25 cellular contexts compared by ENCODE assay signal in the genomic region with DNA sequence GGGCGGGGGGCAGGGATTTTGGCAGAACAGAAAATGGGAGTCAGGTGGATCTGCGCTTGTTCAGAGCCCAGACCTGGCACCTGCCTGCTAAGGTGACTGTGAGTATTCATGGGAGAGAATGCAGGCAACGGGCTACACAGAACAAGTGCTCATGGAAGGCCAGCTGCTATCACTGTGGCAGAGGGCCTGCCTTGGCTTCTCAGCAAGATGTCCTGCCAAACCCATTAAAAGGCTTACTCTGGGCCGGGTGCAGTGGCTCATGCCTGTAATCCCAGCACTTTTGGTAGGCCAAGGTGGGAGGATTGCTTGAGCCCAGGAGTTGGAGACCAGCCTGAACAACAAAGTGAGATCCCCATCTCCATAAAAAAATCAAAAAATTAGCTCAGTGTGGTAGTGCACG. TPM values are rescaled to one million over a fixed set of nuclear protein-coding genes. Genes with fewer than 3 reads are reported as not detected.
"Had no signal": no experiment of that assay in that cellular context is flagged by ENCODE, and none has a peak within 500 bp of the region (broad histone marks: within the 10 kb centered on the region; RNA-seq: fewer than 3 reads in every experiment).

No MANE protein-coding gene starts in this region.

- ATAC-seq: esophagus mucosa; left lung; natural killer cell treated with Interleukin-12 subunit alpha and Interleukin-12 subunit beta and Interleukin-15 and Interleukin-18, amount 100 ng/mL, for 72 hours; pancreas; sciatic nerve; stimulated activated naive B cell treated with anti-CD40 and anti-IgM and Interleukin-4, amounts not matched to agents 10 μg/mL and 1 μg/mL and 100 μg/mL, for 72 hours; stimulated activated naive CD8-positive, alpha-beta T cell treated with anti-CD3 and anti-CD28 coated beads, Interleukin-15, amount 100 ng/mL, for 72 hours had no signal

- H3K4me3 Mint-ChIP-seq: natural killer cell treated with Interleukin-12 subunit alpha and Interleukin-12 subunit beta and Interleukin-15 and Interleukin-18, amount 100 ng/mL, for 72 hours; neural progenitor cell; stimulated activated naive B cell treated with anti-CD40 and anti-IgM and Interleukin-4, amounts not matched to agents 10 μg/mL and 1 μg/mL and 100 μg/mL, for 72 hours; stimulated activated naive CD8-positive, alpha-beta T cell treated with anti-CD3 and anti-CD28 coated beads, Interleukin-15, amount 100 ng/mL, for 72 hours had no signal

- H3K27ac Mint-ChIP-seq: natural killer cell treated with Interleukin-12 subunit alpha and Interleukin-12 subunit beta and Interleukin-15 and Interleukin-18, amount 100 ng/mL, for 72 hours; neural progenitor cell; stimulated activated naive B cell treated with anti-CD40 and anti-IgM and Interleukin-4, amounts not matched to agents 10 μg/mL and 1 μg/mL and 100 μg/mL, for 72 hours; stimulated activated naive CD8-positive, alpha-beta T cell treated with anti-CD3 and anti-CD28 coated beads, Interleukin-15, amount 100 ng/mL, for 72 hours had no signal

- H3K4me1 Mint-ChIP-seq: stimulated activated naive B cell treated with anti-CD40 and anti-IgM and Interleukin-4, amounts not matched to agents 10 μg/mL and 1 μg/mL and 100 μg/mL, for 72 hours; stimulated activated naive CD8-positive, alpha-beta T cell treated with anti-CD3 and anti-CD28 coated beads, Interleukin-15, amount 100 ng/mL, for 72 hours had no signal

- H3K27ac ChIP-seq: colonic mucosa, heart right ventricle, left lung, neural progenitor cell, pancreas, prostate gland, thoracic aorta, transverse colon had no signal

- H3K36me3 Mint-ChIP-seq: natural killer cell treated with Interleukin-12 subunit alpha and Interleukin-12 subunit beta and Interleukin-15 and Interleukin-18, amount 100 ng/mL, for 72 hours; neural progenitor cell; stimulated activated naive B cell treated with anti-CD40 and anti-IgM and Interleukin-4, amounts not matched to agents 10 μg/mL and 1 μg/mL and 100 μg/mL, for 72 hours had no signal

- H3K4me1 ChIP-seq: colonic mucosa, heart right ventricle, left lung, pancreas, prostate gland, transverse colon had no signal

- H3K9me3 Mint-ChIP-seq: natural killer cell treated with Interleukin-12 subunit alpha and Interleukin-12 subunit beta and Interleukin-15 and Interleukin-18, amount 100 ng/mL, for 72 hours; stimulated activated naive B cell treated with anti-CD40 and anti-IgM and Interleukin-4, amounts not matched to agents 10 μg/mL and 1 μg/mL and 100 μg/mL, for 72 hours; stimulated activated naive CD8-positive, alpha-beta T cell treated with anti-CD3 and anti-CD28 coated beads, Interleukin-15, amount 100 ng/mL, for 72 hours had no signal

- H3K27me3 ChIP-seq: colonic mucosa, pancreas had no signal

- H3K4me3 ChIP-seq: colonic mucosa, heart right ventricle, left lung, lung, neural progenitor cell, pancreas, prostate gland, thoracic aorta, transverse colon had no signal

- H3K36me3 ChIP-seq: colonic mucosa, heart right ventricle, left lung, neural progenitor cell, pancreas, prostate gland, thoracic aorta, transverse colon had no signal

- DNase-seq: colonic mucosa; effector CD4-positive, alpha-beta T cell; heart right ventricle; hypothalamus; left lung; mesenchymal stem cell; midbrain; occipital lobe; stimulated activated CD4-positive, alpha-beta T cell treated with anti-CD3 and anti-CD28 coated beads, Interleukin-2, amount 100 ng/mL, for 24 hours; stimulated activated CD4-positive, alpha-beta T cell treated with anti-CD3 and anti-CD28 coated beads, Interleukin-4, amount 100 ng/mL, for 4 hours; stimulated activated naive B cell treated with anti-CD40 and anti-IgM and Interleukin-4, amounts not matched to agents 10 μg/mL and 1 μg/mL and 100 μg/mL, for 72 hours; stimulated activated naive CD8-positive, alpha-beta T cell treated with anti-CD3 and anti-CD28 coated beads, Interleukin-15, amount 100 ng/mL, for 72 hours; transverse colon had no signal

- H3K9me3 ChIP-seq: colonic mucosa, heart right ventricle, left lung, pancreas, prostate gland, thoracic aorta, transverse colon had no signal

- H3K27me3 Mint-ChIP-seq: stimulated activated naive CD8-positive, alpha-beta T cell treated with anti-CD3 and anti-CD28 coated beads, Interleukin-15, amount 100 ng/mL, for 72 hours had no signal

RNA-seq across cellular contexts. Expression of gene DIO3, which starts 21.0 kb away (rescaled TPM):
- total RNA-seq: dermis microvascular lymphatic vessel endothelial cell; glomerular endothelial cell; natural killer cell treated with Interleukin-12 subunit alpha and Interleukin-12 subunit beta and Interleukin-15 and Interleukin-18, amount 100 ng/mL, for 72 hours; occipital lobe; renal cortical epithelial cell had no signal
- polyA plus RNA-seq: fibroblast of lung had no signal
